Comparison of ENCODE assay signal across 9 cellular contexts in the genomic region with DNA sequence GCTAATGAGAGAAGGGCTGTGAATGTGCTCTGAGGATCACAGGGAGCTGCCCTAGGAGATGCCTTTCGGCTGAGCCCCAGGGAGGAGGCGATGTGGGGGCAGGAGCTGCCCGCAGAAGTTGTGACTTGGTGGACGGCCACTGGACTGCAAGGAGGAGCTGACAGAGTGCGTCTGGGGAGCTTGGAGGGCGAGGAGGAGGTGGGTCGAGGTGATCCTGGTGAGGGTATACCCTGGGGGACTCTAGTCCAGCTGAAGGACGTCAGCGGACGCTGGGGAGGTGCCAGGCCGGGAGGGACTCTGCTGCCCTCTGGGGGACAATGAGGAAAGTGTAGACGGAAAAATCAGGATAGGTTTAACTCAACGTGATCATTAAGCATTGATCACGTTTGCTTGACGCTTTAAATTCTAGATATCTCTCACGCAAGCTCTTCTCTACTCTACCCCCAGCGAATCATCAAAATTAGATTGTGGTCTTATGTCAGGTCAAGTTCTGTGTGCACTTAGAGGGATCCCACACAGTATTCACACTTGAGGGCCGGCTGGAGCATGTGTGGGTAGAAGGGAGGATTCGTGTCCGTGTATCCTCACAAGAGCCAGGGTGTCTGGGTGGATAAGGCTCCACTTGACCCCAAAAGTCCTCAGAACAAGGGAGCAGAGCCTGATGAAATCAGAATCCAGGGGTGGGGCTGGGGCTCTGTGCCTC. TPM values are rescaled to one million over a fixed set of nuclear protein-coding genes. Genes with fewer than 3 reads are reported as not detected.
DNase-seq lines count a peak whose midpoint lies in the region; ATAC-seq and TF ChIP-seq lines count a peak whose summit lies in the region.
"Had no signal": no experiment of that assay in that cellular context is flagged by ENCODE, and none has a peak within 500 bp of the region (broad histone marks: within the 10 kb centered on the region; RNA-seq: fewer than 3 reads in every experiment).

No MANE protein-coding gene starts in this region.

- WGBS in endodermal cell (ENCODE audit: insufficient coverage in 1 of 2, insufficient read length in 1 of 2), 2 experiments = 26 to 44% methylated on average over 16 to 20 of the region's 20 CpGs

- no peak overlapping the region for H3K27ac ChIP-seq in OCI-LY3 (ENCODE audit: low read length)
- H3K27ac ChIP-seq in endodermal cell (ENCODE audit: low read depth, low read length) = no peak overlapping the region

- no peaks in the 10 kb centered on the region for H3K36me3 Mint-ChIP-seq in endodermal cell (ENCODE audit: low read depth)
- H3K36me3 Mint-ChIP-seq in stimulated activated effector memory CD8-positive, alpha-beta T cell treated with anti-CD3 and anti-CD28 coated beads, Interleukin-12 subunit alpha, Interleukin-12 subunit beta, amount 100 ng/mL, for 72 hours = peaks cover 3% of the 10 kb centered on the region

- H4K20me1 ChIP-seq in OCI-LY3 (ENCODE audit: insufficient read depth, low read length) = 0 out of 2 replicates have a peak, but pooled peaks cover 1% of the 10 kb centered on the region

- no peak overlapping the region for H3K27ac Mint-ChIP-seq in endodermal cell
- no peak overlapping the region for H3K27ac Mint-ChIP-seq in stimulated activated effector memory CD8-positive, alpha-beta T cell treated with anti-CD3 and anti-CD28 coated beads, Interleukin-12 subunit alpha, Interleukin-12 subunit beta, amount 100 ng/mL, for 72 hours

- ATAC-seq in stimulated activated effector memory CD8-positive, alpha-beta T cell treated with anti-CD3 and anti-CD28 coated beads, Interleukin-12 subunit alpha, Interleukin-12 subunit beta, amount 100 ng/mL, for 72 hours = peak; percentile 54
- ATAC-seq in GM21367 (IDR thresholded peaks at IDR 0.05; ENCODE audit: unreplicated experiment) (no peak), GM21619 (IDR thresholded peaks at IDR 0.05; ENCODE audit: unreplicated experiment) (no peak)

- H3K4me1 ChIP-seq in OCI-LY3 (ENCODE audit: low read length) (peaks cover 9% of the 10 kb centered on the region), endodermal cell (ENCODE audit: control insufficient read depth, insufficient read depth, low read length) (no peaks in the 10 kb centered on the region)

- H3K4me2 ChIP-seq in OCI-LY3 (ENCODE audit: low read length) = no peak overlapping the region

- no peak overlapping the region for H3K4me3 Mint-ChIP-seq in endodermal cell
- no peak overlapping the region for H3K4me3 Mint-ChIP-seq in stimulated activated effector memory CD8-positive, alpha-beta T cell treated with anti-CD3 and anti-CD28 coated beads, Interleukin-12 subunit alpha, Interleukin-12 subunit beta, amount 100 ng/mL, for 72 hours

- H3K9ac ChIP-seq in OCI-LY3 (ENCODE audit: low read length) (no peak overlapping the region), endodermal cell (ENCODE audit: extremely low read depth, low read length, poor library complexity, severe bottlenecking) (no peak overlapping the region)

- H3K27me3 ChIP-seq in OCI-LY3 (ENCODE audit: low read depth, low read length) (peaks cover 52% of the 10 kb centered on the region), endodermal cell (ENCODE audit: control insufficient read depth, insufficient read depth, low read length, poor library complexity, severe bottlenecking) (no peaks in the 10 kb centered on the region)

- no peak overlapping the region for H3K4me3 ChIP-seq in OCI-LY3 (ENCODE audit: low read length)
- no peak overlapping the region for H3K4me3 ChIP-seq in endodermal cell (ENCODE audit: low read length)

- TF ChIP-seq CTCF in OCI-LY3 (IDR thresholded peaks at IDR 0.05; ENCODE audit: low read depth, low read length) (peak; percentile 68), endodermal cell (conservative IDR thresholded peaks at IDR 0.05) (peak; percentile 65)

- H3K36me3 ChIP-seq in OCI-LY3 (replicated peaks; ENCODE audit: low read depth, low read length) (no peaks in the 10 kb centered on the region), endodermal cell (ENCODE audit: control insufficient read depth, insufficient read depth, low read length) (no peaks in the 10 kb centered on the region)

- no peaks in the 10 kb centered on the region for H3K4me1 Mint-ChIP-seq in endodermal cell
- peaks cover 11% of the 10 kb centered on the region for H3K4me1 Mint-ChIP-seq in stimulated activated effector memory CD8-positive, alpha-beta T cell treated with anti-CD3 and anti-CD28 coated beads, Interleukin-12 subunit alpha, Interleukin-12 subunit beta, amount 100 ng/mL, for 72 hours

- H3K9me3 ChIP-seq in OCI-LY3 (ENCODE audit: insufficient read depth, low read length) = 0 out of 2 replicates have a peak, but pooled peaks cover 3% of the 10 kb centered on the region
- H3K9me3 ChIP-seq in endodermal cell (ENCODE audit: control insufficient read depth, low read length) = no peaks in the 10 kb centered on the region

- no peak overlapping the region for H2AFZ ChIP-seq in OCI-LY3 (ENCODE audit: low read depth, low read length)

- peaks cover 7% of the 10 kb centered on the region for H3K27me3 Mint-ChIP-seq in endodermal cell (ENCODE audit: insufficient read depth)

- peaks cover 84% of the 10 kb centered on the region for H3K9me3 Mint-ChIP-seq in endodermal cell
- no peaks in the 10 kb centered on the region for H3K9me3 Mint-ChIP-seq in stimulated activated effector memory CD8-positive, alpha-beta T cell treated with anti-CD3 and anti-CD28 coated beads, Interleukin-12 subunit alpha, Interleukin-12 subunit beta, amount 100 ng/mL, for 72 hours

- DNase-seq in AG08395 (ENCODE audit: low spot score) (peak; percentile 23), ELR (ENCODE audit: low read depth) (peak; percentile 36), endodermal cell (peak; percentile 87), SW 1271 (lab: John Stamatoyannopoulos, UW) (no peak)
- DNase-seq in stimulated activated effector memory CD8-positive, alpha-beta T cell treated with anti-CD3 and anti-CD28 coated beads, Interleukin-12 subunit alpha, Interleukin-12 subunit beta, amount 100 ng/mL, for 72 hours (ENCODE audit: low spot score in 2 of 2) = peak; percentile 24 to 66

- no peaks in the 10 kb centered on the region for H3K79me2 ChIP-seq in OCI-LY3 (ENCODE audit: low read length)

RNA-seq across cellular contexts. Expression of a gene that starts 3.3 kb away (rescaled TPM):
- total RNA-seq in endodermal cell = not detected
- polyA plus RNA-seq in endodermal cell (2013, experiment 1 of 2) = not detected
- not detected for polyA plus RNA-seq in endodermal cell (2013, experiment 2 of 2)

RNA-seq across cellular contexts. Expression of a gene that starts 17.0 kb away (rescaled TPM):
- total RNA-seq in endodermal cell = not detected
- polyA plus RNA-seq in endodermal cell (2013, experiment 1 of 2) = not detected
- not detected for polyA plus RNA-seq in endodermal cell (2013, experiment 2 of 2)
- total RNA-seq: dermis microvascular lymphatic vessel endothelial cell had no signal

Comparison
In these comparisons a context has a peak if more than half of its experiments do, and no peak if none do; other contexts are left out.
1. DNase-seq: peak in AG08395 (single experiment), ELR (single experiment), endodermal cell (single experiment) and stimulated activated effector memory CD8-positive, alpha-beta T cell treated with anti-CD3 and anti-CD28 coated beads, Interleukin-12 subunit alpha, Interleukin-12 subunit beta, amount 100 ng/mL, for 72 hours (2 of 2); none in SW 1271 (0 of 2).